ENCODE assay signal across 12 cellular contexts in the genomic region with DNA sequence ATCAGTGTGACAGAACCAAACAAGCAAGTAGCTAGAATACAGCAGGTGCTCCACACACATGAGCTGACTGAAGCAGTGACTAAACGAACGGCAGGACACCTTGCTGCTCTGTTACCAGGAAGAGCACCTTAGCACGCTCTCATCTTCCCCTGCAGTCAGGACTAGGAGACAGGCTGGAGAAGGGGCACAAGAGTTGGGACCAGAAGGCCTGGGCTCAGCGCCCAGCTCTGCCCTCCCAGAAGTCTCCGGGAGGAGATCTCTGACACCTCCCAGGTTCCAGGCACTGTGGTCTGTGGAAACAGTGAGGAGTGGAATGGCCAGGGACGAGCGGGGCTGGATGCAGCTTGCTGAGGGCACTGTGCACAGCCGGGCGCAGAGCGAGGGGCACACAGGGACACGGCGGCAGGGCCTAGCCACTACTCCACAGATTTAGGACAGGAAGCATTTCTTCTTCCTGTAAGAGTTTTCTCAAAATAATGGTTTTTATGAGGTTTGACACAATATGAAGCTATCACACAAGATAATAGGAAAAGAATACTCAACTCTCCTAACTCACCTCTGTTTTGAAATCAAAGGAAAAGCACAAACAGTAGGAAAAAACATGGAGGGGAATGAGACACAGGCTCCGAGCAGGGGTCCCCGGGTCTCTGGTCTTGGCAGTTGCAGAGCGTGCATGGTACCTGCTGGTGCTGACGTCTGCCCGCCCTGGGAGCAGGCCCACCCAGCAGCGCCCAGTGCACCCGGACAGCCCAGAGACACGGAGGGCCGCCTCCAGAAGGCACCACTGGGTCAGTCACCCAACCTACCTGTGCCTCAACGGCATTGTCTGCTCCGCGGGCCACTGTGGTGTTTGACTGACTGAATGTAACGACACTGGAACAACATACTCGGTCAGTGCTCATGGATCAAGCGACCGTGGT.
A peak's percentile ranks its signal among the peaks of the same experiment; 100 is the strongest.
DNase-seq lines count a peak whose midpoint lies in the region; ATAC-seq and TF ChIP-seq lines count a peak whose summit lies in the region.
"Had no signal": no experiment of that assay in that cellular context is flagged by ENCODE, and none has a peak within 500 bp of the region (broad histone marks: within the 10 kb centered on the region; RNA-seq: fewer than 3 reads in every experiment).

No MANE protein-coding gene starts in this region.

- no peak overlapping the region for H3K4me2 ChIP-seq in GM23338
- H3K4me2 ChIP-seq: BLaER1 treated with 17β-estradiol and CSF1 and Interleukin-3, amounts not matched to agents 10 nM and 100 nM had no signal

- no peaks in the 10 kb centered on the region for H3K9me2 ChIP-seq in GM23338 (ENCODE audit: insufficient read depth)

- no peaks in the 10 kb centered on the region for H3K79me2 ChIP-seq in GM23338 (replicated peaks; ENCODE audit: insufficient read depth)

- no peak for TF ChIP-seq CTCF in glutamatergic neuron (IDR thresholded peaks at IDR 0.05; ENCODE audit: partially characterized antibody, unreplicated experiment)
- no peak for TF ChIP-seq CTCF in osteocyte (IDR thresholded peaks at IDR 0.05)
- TF ChIP-seq CTCF in GM23338 (conservative IDR thresholded peaks at IDR 0.05; ENCODE audit: low read depth in 2 of 2): no peak

- peaks cover 49% of the 10 kb centered on the region for H3K36me3 ChIP-seq in GM23338 (ENCODE audit: insufficient read depth)

- peaks cover 5% of the 10 kb centered on the region for H3K9me3 Mint-ChIP-seq in glutamatergic neuron (ENCODE audit: unreplicated experiment)
- no peaks in the 10 kb centered on the region for H3K9me3 Mint-ChIP-seq in osteocyte (ENCODE audit: unreplicated experiment)
- H3K9me3 Mint-ChIP-seq in GM23338: peaks cover 13% of the 10 kb centered on the region; the same call in 2 of the 3 replicates
- H3K9me3 Mint-ChIP-seq: CD4-positive, CD25-positive, alpha-beta regulatory T cell had no signal

- H3K4me1 Mint-ChIP-seq in glutamatergic neuron (ENCODE audit: low read depth, unreplicated experiment) (peaks cover 4% of the 10 kb centered on the region), osteocyte (ENCODE audit: unreplicated experiment) (peaks cover 2% of the 10 kb centered on the region), GM23338 (no peaks in the 10 kb centered on the region)
- H3K4me1 Mint-ChIP-seq: CD4-positive, CD25-positive, alpha-beta regulatory T cell; H9 had no signal

- ATAC-seq in GM23338: no peak

- H3K4me3 ChIP-seq in GM23338: no peak overlapping the region
- H3K4me3 ChIP-seq: BLaER1 treated with 17β-estradiol and CSF1 and Interleukin-3, amounts not matched to agents 10 nM and 100 nM had no signal

- in situ Hi-C loops in G401 (cut with HindIII; ENCODE audit: low sequenced_read_pairs): no loop called here

- H3K27me3 ChIP-seq in GM23338 (ENCODE audit: insufficient read depth): no peaks in the 10 kb centered on the region
- H3K27me3 ChIP-seq: BLaER1 treated with 17β-estradiol and CSF1 and Interleukin-3, amounts not matched to agents 10 nM and 100 nM had no signal

- DNase-seq in G401 (ENCODE audit: low spot score): peak; percentile 84
- DNase-seq in cerebellar cortex (ENCODE audit: low spot score): peak; percentile 74
- no peak for DNase-seq in glutamatergic neuron
- DNase-seq in osteocyte (ENCODE audit: extremely low spot score, unreplicated experiment): peak; percentile 70
- DNase-seq in SIG-M5 (lab: John Stamatoyannopoulos, UW): no peak
- DNase-seq in GM23338 (ENCODE audit: low spot score): no peak
- DNase-seq in OCI-M1 (lab: John Stamatoyannopoulos, UW): no peak
- DNase-seq: ACHN; CD4-positive, CD25-positive, alpha-beta regulatory T cell; GOT3; H9 had no signal

- H3K27me3 Mint-ChIP-seq in glutamatergic neuron (ENCODE audit: unreplicated experiment) (peaks cover 4% of the 10 kb centered on the region), osteocyte (ENCODE audit: unreplicated experiment) (no peaks in the 10 kb centered on the region), GM23338 (ENCODE audit: insufficient read depth, low read depth, poor library complexity) (peaks cover 20% of the 10 kb centered on the region)
- H3K27me3 Mint-ChIP-seq: CD4-positive, CD25-positive, alpha-beta regulatory T cell had no signal

- H4K20me1 ChIP-seq in GM23338 (replicated peaks; ENCODE audit: insufficient read depth): peaks cover 3% of the 10 kb centered on the region

- no peak overlapping the region for H3K27ac ChIP-seq in GM23338 (ENCODE audit: low read depth)
- H3K27ac ChIP-seq: BLaER1 treated with 17β-estradiol and CSF1 and Interleukin-3, amounts not matched to agents 10 nM and 100 nM had no signal

- H3K27ac Mint-ChIP-seq in glutamatergic neuron (ENCODE audit: unreplicated experiment) (peak overlapping the region; percentile 48), osteocyte (ENCODE audit: unreplicated experiment) (no peak overlapping the region), GM23338 (no peak overlapping the region)
- H3K27ac Mint-ChIP-seq: CD4-positive, CD25-positive, alpha-beta regulatory T cell had no signal

- no peaks in the 10 kb centered on the region for H3F3A ChIP-seq in GM23338 (replicated peaks; ENCODE audit: low read depth)

- H3K36me3 Mint-ChIP-seq in glutamatergic neuron (ENCODE audit: unreplicated experiment) (peaks cover 5% of the 10 kb centered on the region), osteocyte (ENCODE audit: unreplicated experiment) (peaks cover 46% of the 10 kb centered on the region), GM23338 (ENCODE audit: low read depth) (peaks cover 88% of the 10 kb centered on the region)

- H2AFZ ChIP-seq in GM23338: no peak overlapping the region

- no peaks in the 10 kb centered on the region for H3K4me1 ChIP-seq in GM23338 (ENCODE audit: insufficient read depth)

- H3K4me3 Mint-ChIP-seq in glutamatergic neuron (ENCODE audit: unreplicated experiment): no peak overlapping the region
- no peak overlapping the region for H3K4me3 Mint-ChIP-seq in osteocyte (ENCODE audit: unreplicated experiment)
- H3K4me3 Mint-ChIP-seq in GM23338: no peak overlapping the region
- H3K4me3 Mint-ChIP-seq: CD4-positive, CD25-positive, alpha-beta regulatory T cell; H9 had no signal

TF ChIP-seq in GM23338, 12 proteins besides CTCF, POLR2A, EP300 and RAD21:
- TF ChIP-seq CREB1 (CRISPR knock-in tag; IDR thresholded peaks at IDR 0.05; ENCODE audit: low read depth) (no peak), NANOG (IDR thresholded peaks at IDR 0.05; ENCODE audit: borderline replicate concordance) (no peak), ZNF114 (CRISPR knock-in tag; IDR thresholded peaks at IDR 0.05) (no peak), JUNB (IDR thresholded peaks at IDR 0.05; ENCODE audit: unreplicated experiment) (no peak), ZNF331 (CRISPR knock-in tag; IDR thresholded peaks at IDR 0.05; ENCODE audit: low read depth) (no peak)
- TF ChIP-seq, protein P1, sequence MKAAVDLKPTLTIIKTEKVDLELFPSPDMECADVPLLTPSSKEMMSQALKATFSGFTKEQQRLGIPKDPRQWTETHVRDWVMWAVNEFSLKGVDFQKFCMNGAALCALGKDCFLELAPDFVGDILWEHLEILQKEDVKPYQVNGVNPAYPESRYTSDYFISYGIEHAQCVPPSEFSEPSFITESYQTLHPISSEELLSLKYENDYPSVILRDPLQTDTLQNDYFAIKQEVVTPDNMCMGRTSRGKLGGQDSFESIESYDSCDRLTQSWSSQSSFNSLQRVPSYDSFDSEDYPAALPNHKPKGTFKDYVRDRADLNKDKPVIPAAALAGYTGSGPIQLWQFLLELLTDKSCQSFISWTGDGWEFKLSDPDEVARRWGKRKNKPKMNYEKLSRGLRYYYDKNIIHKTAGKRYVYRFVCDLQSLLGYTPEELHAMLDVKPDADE (IDR thresholded peaks at IDR 0.05): no peak
- TF ChIP-seq, protein P2, sequence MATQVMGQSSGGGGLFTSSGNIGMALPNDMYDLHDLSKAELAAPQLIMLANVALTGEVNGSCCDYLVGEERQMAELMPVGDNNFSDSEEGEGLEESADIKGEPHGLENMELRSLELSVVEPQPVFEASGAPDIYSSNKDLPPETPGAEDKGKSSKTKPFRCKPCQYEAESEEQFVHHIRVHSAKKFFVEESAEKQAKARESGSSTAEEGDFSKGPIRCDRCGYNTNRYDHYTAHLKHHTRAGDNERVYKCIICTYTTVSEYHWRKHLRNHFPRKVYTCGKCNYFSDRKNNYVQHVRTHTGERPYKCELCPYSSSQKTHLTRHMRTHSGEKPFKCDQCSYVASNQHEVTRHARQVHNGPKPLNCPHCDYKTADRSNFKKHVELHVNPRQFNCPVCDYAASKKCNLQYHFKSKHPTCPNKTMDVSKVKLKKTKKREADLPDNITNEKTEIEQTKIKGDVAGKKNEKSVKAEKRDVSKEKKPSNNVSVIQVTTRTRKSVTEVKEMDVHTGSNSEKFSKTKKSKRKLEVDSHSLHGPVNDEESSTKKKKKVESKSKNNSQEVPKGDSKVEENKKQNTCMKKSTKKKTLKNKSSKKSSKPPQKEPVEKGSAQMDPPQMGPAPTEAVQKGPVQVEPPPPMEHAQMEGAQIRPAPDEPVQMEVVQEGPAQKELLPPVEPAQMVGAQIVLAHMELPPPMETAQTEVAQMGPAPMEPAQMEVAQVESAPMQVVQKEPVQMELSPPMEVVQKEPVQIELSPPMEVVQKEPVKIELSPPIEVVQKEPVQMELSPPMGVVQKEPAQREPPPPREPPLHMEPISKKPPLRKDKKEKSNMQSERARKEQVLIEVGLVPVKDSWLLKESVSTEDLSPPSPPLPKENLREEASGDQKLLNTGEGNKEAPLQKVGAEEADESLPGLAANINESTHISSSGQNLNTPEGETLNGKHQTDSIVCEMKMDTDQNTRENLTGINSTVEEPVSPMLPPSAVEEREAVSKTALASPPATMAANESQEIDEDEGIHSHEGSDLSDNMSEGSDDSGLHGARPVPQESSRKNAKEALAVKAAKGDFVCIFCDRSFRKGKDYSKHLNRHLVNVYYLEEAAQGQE (IDR thresholded peaks at IDR 0.05; ENCODE audit: unreplicated experiment): no peak
TF ChIP-seq in GM23338: peak in this region for 0.

Comparison
In these comparisons a context has a peak if more than half of its experiments do, and no peak if none do; other contexts are left out.
1. DNase-seq: peak in G401 (single experiment), cerebellar cortex (single experiment) and osteocyte (single experiment); none in glutamatergic neuron (single experiment), SIG-M5 (single experiment), GM23338 (single experiment) and OCI-M1 (single experiment).